8 cellular contexts compared by ENCODE assay signal in genomic region chr14:103391048-103391447, GRCh38. TPM values are rescaled to one million over a fixed set of nuclear protein-coding genes. Genes with fewer than 3 reads are reported as not detected.
A peak's percentile ranks its signal among the peaks of the same experiment; 100 is the strongest.
DNase-seq lines count a peak whose midpoint lies in the region; TF ChIP-seq lines count a peak whose summit lies in the region.

No MANE protein-coding gene starts in this region.

- no peaks in the 10 kb centered on the region for H3K9me3 ChIP-seq in prostate gland

- TF ChIP-seq POLR2A in prostate gland (IDR thresholded peaks at IDR 0.05): no peak

- H3K27ac ChIP-seq in prostate gland: no peak overlapping the region

- 16% methylated on average over 4 of the region's 4 CpGs for WGBS in prostate gland

- peaks cover 8% of the 10 kb centered on the region for H3K4me1 ChIP-seq in prostate gland (replicated peaks)

- TF ChIP-seq CTCF in prostate gland (IDR thresholded peaks at IDR 0.05): peak; percentile 14 to 70 (median 48)

- DNase-seq in activated CD8-positive, alpha-beta memory T cell treated with anti-CD3 and anti-CD28 coated beads, Interleukin-2, amount 50 U/mL, for 1 hour (ENCODE audit: extremely low read depth): peak; percentile 14
- DNase-seq in activated CD8-positive, alpha-beta memory T cell treated with anti-CD3 and anti-CD28 coated beads, Interleukin-2, amount 50 U/mL, for 48 hours: no peak
- DNase-seq in NCI-H2227 treated with DMSO at 0.1 percent for 48 hours (lab: John Stamatoyannopoulos, UW): peak; percentile 34
- DNase-seq in activated T-cell treated with anti-CD3 and anti-CD28 coated beads for 4 hours: peak; percentile 28
- DNase-seq in fibroblast of the conjunctiva (ENCODE audit: low read depth): peak; percentile 59
- DNase-seq in prostate gland (ENCODE audit: low spot score): no peak
- DNase-seq in NCI-H1930 (lab: John Stamatoyannopoulos, UW): no peak
- no peak for DNase-seq in NCI-H187 (lab: John Stamatoyannopoulos, UW)

- H3K27me3 ChIP-seq in prostate gland (replicated peaks; ENCODE audit: insufficient read depth): no peaks in the 10 kb centered on the region

- intact Hi-C loops in prostate gland (cut with DNase I): no loop called here

- H3K36me3 ChIP-seq in prostate gland: no peaks in the 10 kb centered on the region

- no peak overlapping the region for H3K4me3 ChIP-seq in prostate gland

RNA-seq across cellular contexts. Expression of gene MARK3, which starts 5.8 kb away (rescaled TPM):
- 100 to 1,000 TPM in 1 of 2 donors, 10 to 100 TPM in 1; 51.5 to 115 TPM for total RNA-seq in prostate gland

RNA-seq across cellular contexts. Expression of gene EIF5, which starts 57.0 kb away (rescaled TPM):
- 100 to 1,000 TPM; 205 to 268 TPM for total RNA-seq in prostate gland

Comparison
In these comparisons a context has a peak if more than half of its experiments do, and no peak if none do; other contexts are left out.
1. DNase-seq: peak in activated CD8-positive, alpha-beta memory T cell treated with anti-CD3 and anti-CD28 coated beads, Interleukin-2, amount 50 U/mL, for 1 hour (single experiment), NCI-H2227 treated with DMSO at 0.1 percent for 48 hours (single experiment), activated T-cell treated with anti-CD3 and anti-CD28 coated beads for 4 hours (single experiment) and fibroblast of the conjunctiva (single experiment); none in activated CD8-positive, alpha-beta memory T cell treated with anti-CD3 and anti-CD28 coated beads, Interleukin-2, amount 50 U/mL, for 48 hours (single experiment), prostate gland (single experiment), NCI-H1930 (0 of 2) and NCI-H187 (0 of 2).